ENCODE assay signal across 12 cellular contexts in genomic region chr7:106279425-106280182, GRCh38. TPM values are rescaled to one million over a fixed set of nuclear protein-coding genes. Genes with fewer than 3 reads are reported as not detected.
A peak's percentile ranks its signal among the peaks of the same experiment; 100 is the strongest.
DNase-seq lines count a peak whose midpoint lies in the region; TF ChIP-seq lines count a peak whose summit lies in the region.
"Had no signal": no experiment of that assay in that cellular context is flagged by ENCODE, and none has a peak within 500 bp of the region (broad histone marks: within the 10 kb centered on the region; RNA-seq: fewer than 3 reads in every experiment).

No MANE protein-coding gene starts in this region.

- no peaks in the 10 kb centered on the region for H3K27me3 Mint-ChIP-seq in activated CD4-positive, alpha-beta memory T cell treated with anti-CD3 and anti-CD28 coated beads for 36 hours
- H3K27me3 Mint-ChIP-seq in glutamatergic neuron (ENCODE audit: unreplicated experiment) = peaks cover 4% of the 10 kb centered on the region

- H3K27me3 ChIP-seq in dorsolateral prefrontal cortex = no peaks in the 10 kb centered on the region
- H3K27me3 ChIP-seq: BLaER1, body of pancreas, hepatocyte had no signal

- TF ChIP-seq CTCF in glutamatergic neuron (IDR thresholded peaks at IDR 0.05; ENCODE audit: partially characterized antibody, unreplicated experiment) = no peak
- no peak for TF ChIP-seq CTCF in dorsolateral prefrontal cortex (IDR thresholded peaks at IDR 0.05 in 54 of 56, conservative IDR thresholded peaks at IDR 0.05 in 2 of 56; ENCODE audit: low read depth in 1 of 56, partially characterized antibody in 56 of 56)

- H3K36me3 Mint-ChIP-seq in activated CD4-positive, alpha-beta memory T cell treated with anti-CD3 and anti-CD28 coated beads for 36 hours = peaks cover 75% of the 10 kb centered on the region
- no peaks in the 10 kb centered on the region for H3K36me3 Mint-ChIP-seq in glutamatergic neuron (ENCODE audit: unreplicated experiment)

- peak; percentile 27 to 44 for DNase-seq in stimulated activated CD4-positive, alpha-beta T cell treated with anti-CD3 and anti-CD28 coated beads, Interleukin-15, amount 100 ng/mL, for 48 hours (ENCODE audit: low read depth in 2 of 2)
- DNase-seq in stimulated activated CD4-positive, alpha-beta T cell treated with anti-CD3 and anti-CD28 coated beads, Interleukin-4, amount 100 ng/mL, for 4 hours = no peak
- DNase-seq in activated CD4-positive, alpha-beta memory T cell treated with anti-CD3 and anti-CD28 coated beads for 36 hours = peak; percentile 73
- DNase-seq in glutamatergic neuron (no peak), DMS53 treated with DMSO at 0.1 percent for 48 hours (lab: John Stamatoyannopoulos, UW; ENCODE audit: unreplicated experiment) (no peak), AML-193 (lab: John Stamatoyannopoulos, UW) (no peak), dorsolateral prefrontal cortex (no peak)
- DNase-seq in effector CD8-positive, alpha-beta T cell (lab: John Stamatoyannopoulos, UW) = no peak
- DNase-seq: body of pancreas, NCI-H187 treated with DMSO at 0.1 percent for 48 hours had no signal

- H3K4me3 Mint-ChIP-seq in activated CD4-positive, alpha-beta memory T cell treated with anti-CD3 and anti-CD28 coated beads for 36 hours = peak overlapping the region; percentile 90
- peak overlapping the region; percentile 48 for H3K4me3 Mint-ChIP-seq in glutamatergic neuron (ENCODE audit: unreplicated experiment)

- H3K4me1 Mint-ChIP-seq in activated CD4-positive, alpha-beta memory T cell treated with anti-CD3 and anti-CD28 coated beads for 36 hours (ENCODE audit: low read depth) = peaks cover 54% of the 10 kb centered on the region
- peaks cover 22% of the 10 kb centered on the region for H3K4me1 Mint-ChIP-seq in glutamatergic neuron (ENCODE audit: low read depth, unreplicated experiment)

- POLR2A ChIA-PET in activated CD4-positive, alpha-beta memory T cell treated with anti-CD3 and anti-CD28 coated beads for 36 hours (lab: Charles Lee) = interaction anchor here (0.9 to 3.2 kb wide), 7 partner anchors 10 to 1266 kb away, joined by 3 to 18 read pairs (median 4); partner anchors contain the start of gene KMT2E

- no peaks in the 10 kb centered on the region for H3K9me3 Mint-ChIP-seq in activated CD4-positive, alpha-beta memory T cell treated with anti-CD3 and anti-CD28 coated beads for 36 hours
- H3K9me3 Mint-ChIP-seq in glutamatergic neuron (ENCODE audit: unreplicated experiment) = peaks cover 3% of the 10 kb centered on the region

- CTCF ChIA-PET in activated CD4-positive, alpha-beta memory T cell treated with anti-CD3 and anti-CD28 coated beads for 36 hours (lab: Charles Lee) = interaction anchor here (0.6 to 1.5 kb wide), 2 partner anchors 19 to 867 kb away, joined by 3 read pairs; no protein-coding TSS in a partner anchor

- peak overlapping the region; percentile 98 for H3K27ac Mint-ChIP-seq in activated CD4-positive, alpha-beta memory T cell treated with anti-CD3 and anti-CD28 coated beads for 36 hours
- H3K27ac Mint-ChIP-seq in glutamatergic neuron (ENCODE audit: unreplicated experiment) = peak overlapping the region; percentile 40

- peak overlapping the region in 3 of 59 donors; percentile 4 to 82 (median 24) for H3K4me3 ChIP-seq in dorsolateral prefrontal cortex
- H3K4me3 ChIP-seq: BLaER1, body of pancreas, hepatocyte had no signal

- H3K27ac ChIP-seq in dorsolateral prefrontal cortex = peak overlapping the region in 2 of 59 donors; percentile 3 to 27
- H3K27ac ChIP-seq: BLaER1, body of pancreas, hepatocyte had no signal

- intact Hi-C loops in activated CD4-positive, alpha-beta memory T cell treated with anti-CD3 and anti-CD28 coated beads for 36 hours (cut with micrococcal nuclease) = loop anchor here (1.0 to 10.0 kb wide), 5 partner anchors 24 to 1335 kb away; partner anchors contain the start of gene KMT2E
- intact Hi-C loops in dorsolateral prefrontal cortex (cut with DNase I) = loop anchor here (10.0 kb wide), 4 partner anchors 105 to 225 kb away; partner anchors contain the start of gene SYPL1 (in 1 of the 2)

RNA-seq across cellular contexts. Expression of gene NAMPT, which starts 5.2 kb away (rescaled TPM):
- total RNA-seq in activated CD4-positive, alpha-beta memory T cell treated with anti-CD3 and anti-CD28 coated beads for 36 hours = 100 to 1,000 TPM; 543 to 552 TPM
- total RNA-seq in glutamatergic neuron (ENCODE audit: unreplicated experiment) = 48.4 TPM
- total RNA-seq in dorsolateral prefrontal cortex = 100 to 1,000 TPM in 17 of 120 experiments, 10 to 100 TPM in 103; 24.2 to 256 (median 58.4) TPM

Comparison
In these comparisons a context has a peak if more than half of its experiments do, and no peak if none do; other contexts are left out.
1. DNase-seq: peak in stimulated activated CD4-positive, alpha-beta T cell treated with anti-CD3 and anti-CD28 coated beads, Interleukin-15, amount 100 ng/mL, for 48 hours (2 of 2) and activated CD4-positive, alpha-beta memory T cell treated with anti-CD3 and anti-CD28 coated beads for 36 hours (single experiment); none in stimulated activated CD4-positive, alpha-beta T cell treated with anti-CD3 and anti-CD28 coated beads, Interleukin-4, amount 100 ng/mL, for 4 hours (0 of 2), glutamatergic neuron (single experiment), effector CD8-positive, alpha-beta T cell (single experiment), DMS53 treated with DMSO at 0.1 percent for 48 hours (single experiment), AML-193 (0 of 2) and dorsolateral prefrontal cortex (0 of 10).